Comparison of ENCODE assay signal across 8 cellular contexts in genomic region chr1:183956559-183957188, GRCh38.
DNase-seq lines count a peak whose midpoint lies in the region; ATAC-seq and TF ChIP-seq lines count a peak whose summit lies in the region.

No MANE protein-coding gene starts in this region.

- H3K79me2 ChIP-seq in GM23338 (replicated peaks; ENCODE audit: insufficient read depth), result no peaks in the 10 kb centered on the region

- TF ChIP-seq CTCF in GM23338 (conservative IDR thresholded peaks at IDR 0.05; ENCODE audit: low read depth in 2 of 2), result 0 out of 4 replicates have a peak, but pooled peaks of 1 of the 2 experiments have one; percentile 9

- no peak overlapping the region for H3K4me3 ChIP-seq in GM23338

- no peaks in the 10 kb centered on the region for H3K27me3 Mint-ChIP-seq in GM23338 (ENCODE audit: insufficient read depth, low read depth, poor library complexity)

- ATAC-seq in GM18502 (IDR thresholded peaks at IDR 0.05; ENCODE audit: poor library complexity, unreplicated experiment) (peak; percentile 100), HG02759 (IDR thresholded peaks at IDR 0.05; ENCODE audit: unreplicated experiment) (peak; percentile 99), GM23338 (no peak)

- in situ Hi-C loops in G401 (cut with HindIII; ENCODE audit: low sequenced_read_pairs), result no loop called here

- no peaks in the 10 kb centered on the region for H3K36me3 ChIP-seq in GM23338 (ENCODE audit: insufficient read depth)

- no peak overlapping the region for H3K4me2 ChIP-seq in GM23338

- peak; percentile 98 for DNase-seq in NOMO-1 treated with DMSO at 0.1 percent for 48 hours (lab: John Stamatoyannopoulos, UW; ENCODE audit: unreplicated experiment)
- DNase-seq in activated T-cell treated with anti-CD3 and anti-CD28 coated beads for 48 hours (ENCODE audit: low read depth), result peak; percentile 15
- DNase-seq in globus pallidus (ENCODE audit: low spot score), result peak; percentile 72
- peak; percentile 10 to 36 for DNase-seq in stimulated activated CD4-positive, alpha-beta T cell treated with anti-CD3 and anti-CD28 coated beads, Interleukin-2, amount 100 ng/mL, for 48 hours
- no peak for DNase-seq in G401 (ENCODE audit: low spot score)
- no peak for DNase-seq in GM23338 (ENCODE audit: low spot score)

- no peak overlapping the region for H2AFZ ChIP-seq in GM23338

- no peaks in the 10 kb centered on the region for H3K36me3 Mint-ChIP-seq in GM23338 (ENCODE audit: low read depth)

- no peak overlapping the region for H3K27ac ChIP-seq in GM23338 (ENCODE audit: low read depth)

- H3K4me1 ChIP-seq in GM23338 (ENCODE audit: insufficient read depth), result no peaks in the 10 kb centered on the region

- no peaks in the 10 kb centered on the region for H3K9me3 Mint-ChIP-seq in GM23338

- peaks cover 7% of the 10 kb centered on the region; the same call in 1 of the 2 replicates for H3K9me2 ChIP-seq in GM23338 (ENCODE audit: insufficient read depth)

- no peaks in the 10 kb centered on the region for H3K4me1 Mint-ChIP-seq in GM23338

- H4K20me1 ChIP-seq in GM23338 (replicated peaks; ENCODE audit: insufficient read depth), result no peaks in the 10 kb centered on the region

- H3K27ac Mint-ChIP-seq in GM23338, result no peak overlapping the region

- H3K4me3 Mint-ChIP-seq in GM23338, result no peak overlapping the region

- H3F3A ChIP-seq in GM23338 (replicated peaks; ENCODE audit: low read depth), result no peaks in the 10 kb centered on the region

- no peaks in the 10 kb centered on the region for H3K27me3 ChIP-seq in GM23338 (ENCODE audit: insufficient read depth)

TF ChIP-seq in GM23338, 12 proteins besides CTCF, POLR2A, EP300 and RAD21:
- TF ChIP-seq ETS1 (IDR thresholded peaks at IDR 0.05) (no peak), STAT1 (IDR thresholded peaks at IDR 0.05; ENCODE audit: unreplicated experiment) (no peak), NANOG (IDR thresholded peaks at IDR 0.05; ENCODE audit: borderline replicate concordance) (no peak), CREB1 (CRISPR knock-in tag; IDR thresholded peaks at IDR 0.05; ENCODE audit: low read depth) (no peak), ZNF462 (CRISPR knock-in tag; IDR thresholded peaks at IDR 0.05) (no peak), POLR2AphosphoS5 (IDR thresholded peaks at IDR 0.05; ENCODE audit: low read depth) (no peak), ZNF114 (CRISPR knock-in tag; IDR thresholded peaks at IDR 0.05) (no peak), ZNF331 (CRISPR knock-in tag; IDR thresholded peaks at IDR 0.05; ENCODE audit: low read depth) (no peak), EZH2phosphoT487 (IDR thresholded peaks at IDR 0.05; ENCODE audit: unreplicated experiment) (no peak), EZH2 (IDR thresholded peaks at IDR 0.05; ENCODE audit: low read depth, unreplicated experiment) (no peak)

Comparison
In these comparisons a context has a peak if more than half of its experiments do, and no peak if none do; other contexts are left out.
1. DNase-seq: peak in NOMO-1 treated with DMSO at 0.1 percent for 48 hours (single experiment), activated T-cell treated with anti-CD3 and anti-CD28 coated beads for 48 hours (single experiment), globus pallidus (single experiment) and stimulated activated CD4-positive, alpha-beta T cell treated with anti-CD3 and anti-CD28 coated beads, Interleukin-2, amount 100 ng/mL, for 48 hours (2 of 2); none in G401 (single experiment) and GM23338 (single experiment).